Comparison of ENCODE assay signal across 9 cellular contexts in the genomic region with DNA sequence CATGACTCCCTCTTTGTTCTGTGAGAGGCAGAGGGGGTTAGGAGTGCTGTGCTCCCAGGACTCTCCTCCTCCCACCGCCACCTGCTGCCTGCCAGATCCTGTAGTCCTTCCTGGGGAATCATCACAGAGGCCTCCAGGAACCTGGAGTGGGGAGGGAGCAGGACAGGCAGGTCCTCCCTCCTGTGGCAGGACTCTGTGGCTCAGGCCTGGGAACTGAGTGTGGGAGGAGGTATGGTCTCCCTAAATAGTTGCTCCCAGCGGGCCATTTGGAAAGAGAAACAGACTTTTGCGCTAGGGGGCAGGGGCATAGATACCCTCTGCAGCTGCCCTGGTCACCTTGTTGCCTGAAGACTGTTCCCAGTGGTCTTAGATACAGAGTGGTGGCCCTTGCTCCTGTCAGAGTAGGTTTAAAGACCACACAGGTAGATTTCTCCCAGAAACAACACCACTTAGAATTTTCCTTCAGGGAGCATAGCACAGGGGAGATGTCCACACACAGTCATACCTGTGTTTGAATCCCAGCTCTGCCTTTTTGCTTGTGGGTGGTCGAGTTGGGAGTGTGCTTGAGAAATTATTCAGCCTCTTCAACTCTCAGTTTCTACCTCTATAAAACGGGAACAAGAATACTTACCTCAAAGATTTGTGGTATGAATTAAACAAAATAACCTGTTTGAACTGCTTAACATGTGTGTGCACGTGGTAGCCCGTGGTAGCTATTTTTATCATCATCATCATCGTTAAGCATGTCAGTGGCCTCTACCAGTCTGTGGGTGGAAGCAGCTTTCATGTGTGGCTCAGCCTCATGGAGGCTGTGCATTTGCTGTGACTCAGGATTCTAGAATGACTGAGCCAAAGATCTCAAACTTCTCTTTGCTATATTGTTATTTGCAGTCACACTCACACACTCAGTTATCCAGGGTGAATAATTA. TPM values are rescaled to one million over a fixed set of nuclear protein-coding genes. Genes with fewer than 3 reads are reported as not detected.
DNase-seq lines count a peak whose midpoint lies in the region; ATAC-seq, FAIRE-seq and TF ChIP-seq lines count a peak whose summit lies in the region.
"Had no signal": no experiment of that assay in that cellular context is flagged by ENCODE, and none has a peak within 500 bp of the region (broad histone marks: within the 10 kb centered on the region; RNA-seq: fewer than 3 reads in every experiment).

No MANE protein-coding gene starts in this region.

- TF ChIP-seq POLR2A in K562 (conservative IDR thresholded peaks at IDR 0.05) = no peak

- no peaks in the 10 kb centered on the region for H3K79me2 ChIP-seq in K562 (ENCODE audit: control insufficient read depth, insufficient read depth, low read length)

- POLR2A ChIA-PET in K562 (lab: Yijun Ruan, JAX) = interaction anchor here (0.7 to 5.8 kb wide), 16 partner anchors 9 to 533 kb away, joined by 3 to 64 read pairs (median 4); partner anchors contain the start of gene IRF1

- peak; percentile 41 for ATAC-seq in GM18861 (IDR thresholded peaks at IDR 0.05; ENCODE audit: unreplicated experiment)
- peak; percentile 44 for ATAC-seq in HG03039 (IDR thresholded peaks at IDR 0.05; ENCODE audit: unreplicated experiment)
- ATAC-seq in K562 = peak; percentile 6; the same call in 1 of the 3 replicates

- peak overlapping the region; percentile 48; the same call in 1 of the 2 replicates for H2AFZ ChIP-seq in K562 (ENCODE audit: low read depth, low read length)

- H3K27me3 Mint-ChIP-seq in T-helper 1 cell treated with Interleukin-12 subunit alpha and Interleukin-12 subunit beta and Interleukin-4 antibody, amounts not matched to agents 30 μg/mL and 1 μg/mL, for 36 hours (ENCODE audit: low read depth) = no peaks in the 10 kb centered on the region

- H3K4me1 Mint-ChIP-seq in T-helper 1 cell treated with Interleukin-12 subunit alpha and Interleukin-12 subunit beta and Interleukin-4 antibody, amounts not matched to agents 30 μg/mL and 1 μg/mL, for 36 hours (ENCODE audit: low read depth) = peaks cover 87% of the 10 kb centered on the region

- H3K4me3 ChIP-seq in K562 = no peak overlapping the region
- no peak overlapping the region for H3K4me3 ChIP-seq in urinary bladder (ENCODE audit: low read depth, low read length)
- H3K4me3 ChIP-seq in WERI-Rb-1 (ENCODE audit: low read depth, low read length) = no peak overlapping the region

- H3K4me2 ChIP-seq in K562 (ENCODE audit: insufficient read depth, low read length) = peak overlapping the region; percentile 78; the same call in 1 of the 2 replicates

- no peaks in the 10 kb centered on the region for H3K9me3 ChIP-seq in K562 (replicated peaks; ENCODE audit: control insufficient read depth, insufficient read depth, low read depth, low read length)
- peaks cover 3% of the 10 kb centered on the region for H3K9me3 ChIP-seq in WERI-Rb-1 (ENCODE audit: severe bottlenecking)

- H3K36me3 ChIP-seq in K562 (ENCODE audit: control insufficient read depth, insufficient read depth, low read length) (no peaks in the 10 kb centered on the region), urinary bladder (ENCODE audit: insufficient read depth) (no peaks in the 10 kb centered on the region), WERI-Rb-1 (no peaks in the 10 kb centered on the region)

- in situ Hi-C loops in K562 (cut with MboI) = no loop called here

- no peaks in the 10 kb centered on the region for H3K9me3 Mint-ChIP-seq in T-helper 1 cell treated with Interleukin-12 subunit alpha and Interleukin-12 subunit beta and Interleukin-4 antibody, amounts not matched to agents 30 μg/mL and 1 μg/mL, for 36 hours

- no TSS peak for BruUV-seq in K562 (replicated peaks; lab: Mats Ljungman, UMichigan)

- peak; percentile 41 to 70 (median 52) for DNase-seq in K562 (ENCODE audit: extremely low read depth in 1 of 4, low spot score in 3 of 4)
- peak; percentile 80 for DNase-seq in myocyte (ENCODE audit: low read depth)
- DNase-seq in WERI-Rb-1 = no peak
- no peak for DNase-seq in NCI-H526 treated with DMSO at 0.1 percent for 48 hours (lab: John Stamatoyannopoulos, UW)

- H3K27me3 ChIP-seq in K562 (ENCODE audit: control insufficient read depth in 2 of 2, insufficient read depth in 2 of 2, low read length in 2 of 2) (no peaks in the 10 kb centered on the region), WERI-Rb-1 (ENCODE audit: insufficient read depth, low read depth, severe bottlenecking) (no peaks in the 10 kb centered on the region)

- H3K27ac Mint-ChIP-seq in T-helper 1 cell treated with Interleukin-12 subunit alpha and Interleukin-12 subunit beta and Interleukin-4 antibody, amounts not matched to agents 30 μg/mL and 1 μg/mL, for 36 hours = peak overlapping the region; percentile 99

- peak overlapping the region; percentile 82 for H3K4me3 Mint-ChIP-seq in T-helper 1 cell treated with Interleukin-12 subunit alpha and Interleukin-12 subunit beta and Interleukin-4 antibody, amounts not matched to agents 30 μg/mL and 1 μg/mL, for 36 hours

- FAIRE-seq in K562 (lab: Jason Lieb, UNC) = peak; percentile 73
- FAIRE-seq: colon had no signal

- H4K20me1 ChIP-seq in K562 (replicated peaks; ENCODE audit: control insufficient read depth, insufficient read depth, low read length) = no peaks in the 10 kb centered on the region

- H3K4me1 ChIP-seq in K562 (replicated peaks in 1 of 2; ENCODE audit: control insufficient read depth in 2 of 2, insufficient read depth in 2 of 2, low read length in 2 of 2) (peaks cover 52 to 82% of the 10 kb centered on the region in 2 experiments), urinary bladder (ENCODE audit: insufficient read depth) (peaks cover 9% of the 10 kb centered on the region)

- WGBS in K562 (ENCODE audit: insufficient coverage, low coverage, missing lambda C conversion rate) = 16% methylated on average over 8 of the region's 8 CpGs
- 75% methylated on average over 8 of the region's 8 CpGs for WGBS in urinary bladder

- TF ChIP-seq CTCF in K562 (IDR thresholded peaks at IDR 0.05 in 2 of 3, conservative IDR thresholded peaks at IDR 0.05 in 1 of 3; ENCODE audit: insufficient read depth in 2 of 3, low read depth in 1 of 3, low read length in 3 of 3) (no peak), WERI-Rb-1 (IDR thresholded peaks at IDR 0.05; ENCODE audit: low read depth, low read length) (no peak)

- CTCF ChIA-PET in K562 (lab: Yijun Ruan, JAX; ENCODE audit: low intra/inter-chr PET ratio) = no interaction called here

- peaks cover 7% of the 10 kb centered on the region for H3K9me1 ChIP-seq in K562 (ENCODE audit: control insufficient read depth, insufficient read depth, low read length)

- intact Hi-C loops in K562 (cut with micrococcal nuclease) = no loop called here

- peak overlapping the region; percentile 52 to 86 for H3K9ac ChIP-seq in K562 (ENCODE audit: insufficient read depth in 1 of 2, low read depth in 2 of 2, low read length in 2 of 2)

- H3K27ac ChIP-seq in K562 (ENCODE audit: extremely low read depth, low read depth, low read length) (peak overlapping the region; percentile 76), urinary bladder (ENCODE audit: low read depth) (peak overlapping the region; percentile 39), WERI-Rb-1 (no peak overlapping the region)

- peak in 1 of 2 experiments; percentile 9; a peak in 1 of 4 replicates for TF ChIP-seq RAD21 in K562 (CRISPR knock-in tag; conservative IDR thresholded peaks at IDR 0.05 in 1 of 2, IDR thresholded peaks at IDR 0.05 in 1 of 2)

- peaks cover 57% of the 10 kb centered on the region for H3K36me3 Mint-ChIP-seq in T-helper 1 cell treated with Interleukin-12 subunit alpha and Interleukin-12 subunit beta and Interleukin-4 antibody, amounts not matched to agents 30 μg/mL and 1 μg/mL, for 36 hours (ENCODE audit: low read depth)

- TF ChIP-seq EP300 in K562 (IDR thresholded peaks at IDR 0.05; ENCODE audit: low read length) = peak; percentile 28; the same call in 1 of the 2 replicates

TF ChIP-seq in K562, 482 proteins besides CTCF, POLR2A, EP300 and RAD21 (continues in another document):
- no peak for TF ChIP-seq GTF2F1 (IDR thresholded peaks at IDR 0.05; ENCODE audit: low read depth, low read length)
- TF ChIP-seq OTX1 (CRISPR knock-in tag; IDR thresholded peaks at IDR 0.05) = 0 out of 2 replicates have a peak, but pooled peaks have one; percentile 7
- peak; percentile 85 for TF ChIP-seq ZNF263 (CRISPR knock-in tag; IDR thresholded peaks at IDR 0.05; ENCODE audit: borderline replicate concordance)
- TF ChIP-seq ZNF395 (CRISPR knock-in tag; IDR thresholded peaks at IDR 0.05) = peak; percentile 49; the same call in 1 of the 2 replicates
- TF ChIP-seq HSF4 (CRISPR knock-in tag; IDR thresholded peaks at IDR 0.05; ENCODE audit: borderline replicate concordance) = no peak

RNA-seq across cellular contexts. Expression of gene SLC22A5, which starts 55.8 kb away (rescaled TPM):
- total RNA-seq in K562 (2011; cell fraction: chromatin; rRNA removed; ENCODE audit: low replicate concordance) = 50.2 and 52.9 TPM in 2 replicates
- total RNA-seq in K562 (2011; cell fraction: nucleolus; rRNA removed) = 43.7 and 56.8 TPM in 2 replicates
- 53.5 and 62.8 TPM in 2 replicates for total RNA-seq in K562 (2011; cell fraction: nucleoplasm; rRNA removed)
- total RNA-seq in K562 (2014; rRNA removed) (7.0 and 9.9 TPM in 2 replicates), K562 (2014; rRNA removed; fragmentation: Illumina TruSeq; extraction: Trizol) (7.3 and 8.3 TPM in 2 replicates), K562 (2015; rRNA removed; fragmentation: Illumina TruSeq; extraction: Trizol) (6.3 and 6.9 TPM in 2 replicates), K562 (2021) (11.5 and 13.3 TPM in 2 replicates), myocyte (4.8 and 13.4 TPM in 2 replicates), urinary bladder (9.3 TPM)
- polyA plus RNA-seq in K562 (2011; rRNA removed) (16.6 and 18.9 TPM in 2 replicates), K562 (2014; fragmentation: Illumina TruSeq; extraction: Trizol) (12.5 and 15.7 TPM in 2 replicates), K562 (2014; fragmentation: Nextera tagmentation; extraction: Ambion mirVana) (1 to 10 TPM; 3.0 to 3.3 TPM), K562 (2014; rRNA removed) (8.4 and 9.0 TPM in 2 replicates), urinary bladder (6.4 TPM)
- 19.7 and 24.6 TPM in 2 replicates for polyA plus RNA-seq in K562 (2011; cell fraction: cytosol; rRNA removed)
- 77.0 and 105 TPM in 2 replicates for polyA plus RNA-seq in K562 (2011; cell fraction: nucleus; rRNA removed)
- polyA plus RNA-seq in K562 (2012) = 5.5 and 7.3 TPM in 2 replicates
- polyA minus RNA-seq in K562 (2011; rRNA and poly(A)+ RNA removed) = 15.8 TPM in 2 replicates
- polyA minus RNA-seq in K562 (2011; cell fraction: cytosol; rRNA and poly(A)+ RNA removed) = 8.6 and 11.3 TPM in 2 replicates
- polyA minus RNA-seq in K562 (2011; cell fraction: nucleus; rRNA and poly(A)+ RNA removed) = 15.1 and 16.0 TPM in 2 replicates
- 13.1 TPM for polyA plus RNA-seq in myocyte (2012)

Comparison
In these comparisons a context has a peak if more than half of its experiments do, and no peak if none do; other contexts are left out.
1. DNase-seq: peak in K562 (4 of 4) and myocyte (single experiment); none in WERI-Rb-1 (single experiment) and NCI-H526 treated with DMSO at 0.1 percent for 48 hours (single experiment).
2. Peak in every context shown above with its lines, with median percentiles within 50 percentile points of each other: ATAC-seq.